ENCODE assay signal across 1 cellular context in the genomic region with DNA sequence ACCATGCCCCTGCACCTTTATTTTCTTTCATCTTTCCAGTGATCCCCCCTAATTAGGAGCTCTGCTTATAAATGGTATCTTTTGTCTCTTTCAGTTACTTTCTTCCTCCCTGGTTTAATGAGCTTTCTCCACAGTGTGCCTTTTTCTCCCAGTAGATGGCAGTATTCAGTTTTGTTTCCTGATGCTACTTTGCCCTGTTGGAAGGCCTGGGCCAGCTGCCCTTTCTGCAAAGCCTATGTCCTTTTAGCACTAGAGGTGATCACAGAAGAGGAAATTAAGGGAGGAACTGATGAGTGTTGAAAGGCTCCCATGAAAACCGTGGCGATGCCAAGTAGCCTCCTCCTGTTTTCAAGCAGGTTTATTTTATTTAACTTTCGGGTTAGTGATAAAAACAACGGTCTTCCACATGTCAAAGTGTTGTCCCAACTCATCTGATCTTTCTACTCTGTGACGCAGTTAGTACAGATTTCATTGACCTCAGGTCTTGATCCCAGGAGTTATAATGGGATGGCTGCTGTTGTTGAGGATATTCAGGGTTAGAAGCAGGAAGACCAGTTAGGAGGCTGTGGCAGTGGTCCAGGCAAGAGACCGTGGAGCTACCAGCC.
TF ChIP-seq lines count a peak whose summit lies in the region.

No MANE protein-coding gene starts in this region.

TF ChIP-seq in endothelial cell of umbilical vein, 7 proteins besides CTCF, POLR2A, EP300 and RAD21 (continued from another document):
- TF ChIP-seq, protein P1, sequence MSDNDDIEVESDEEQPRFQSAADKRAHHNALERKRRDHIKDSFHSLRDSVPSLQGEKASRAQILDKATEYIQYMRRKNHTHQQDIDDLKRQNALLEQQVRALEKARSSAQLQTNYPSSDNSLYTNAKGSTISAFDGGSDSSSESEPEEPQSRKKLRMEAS (IDR thresholded peaks at IDR 0.05; ENCODE audit: insufficient read depth, insufficient read length): no peak
